In genomic region chr16:28822520-28823290, GRCh38 we compare ENCODE assay signal across 9 cellular contexts. TPM values are rescaled to one million over a fixed set of nuclear protein-coding genes. Genes with fewer than 3 reads are reported as not detected.
DNase-seq lines count a peak whose midpoint lies in the region; ATAC-seq, FAIRE-seq and TF ChIP-seq lines count a peak whose summit lies in the region.
"Had no signal": no experiment of that assay in that cellular context is flagged by ENCODE, and none has a peak within 500 bp of the region (broad histone marks: within the 10 kb centered on the region; RNA-seq: fewer than 3 reads in every experiment).

A gene with protein sequence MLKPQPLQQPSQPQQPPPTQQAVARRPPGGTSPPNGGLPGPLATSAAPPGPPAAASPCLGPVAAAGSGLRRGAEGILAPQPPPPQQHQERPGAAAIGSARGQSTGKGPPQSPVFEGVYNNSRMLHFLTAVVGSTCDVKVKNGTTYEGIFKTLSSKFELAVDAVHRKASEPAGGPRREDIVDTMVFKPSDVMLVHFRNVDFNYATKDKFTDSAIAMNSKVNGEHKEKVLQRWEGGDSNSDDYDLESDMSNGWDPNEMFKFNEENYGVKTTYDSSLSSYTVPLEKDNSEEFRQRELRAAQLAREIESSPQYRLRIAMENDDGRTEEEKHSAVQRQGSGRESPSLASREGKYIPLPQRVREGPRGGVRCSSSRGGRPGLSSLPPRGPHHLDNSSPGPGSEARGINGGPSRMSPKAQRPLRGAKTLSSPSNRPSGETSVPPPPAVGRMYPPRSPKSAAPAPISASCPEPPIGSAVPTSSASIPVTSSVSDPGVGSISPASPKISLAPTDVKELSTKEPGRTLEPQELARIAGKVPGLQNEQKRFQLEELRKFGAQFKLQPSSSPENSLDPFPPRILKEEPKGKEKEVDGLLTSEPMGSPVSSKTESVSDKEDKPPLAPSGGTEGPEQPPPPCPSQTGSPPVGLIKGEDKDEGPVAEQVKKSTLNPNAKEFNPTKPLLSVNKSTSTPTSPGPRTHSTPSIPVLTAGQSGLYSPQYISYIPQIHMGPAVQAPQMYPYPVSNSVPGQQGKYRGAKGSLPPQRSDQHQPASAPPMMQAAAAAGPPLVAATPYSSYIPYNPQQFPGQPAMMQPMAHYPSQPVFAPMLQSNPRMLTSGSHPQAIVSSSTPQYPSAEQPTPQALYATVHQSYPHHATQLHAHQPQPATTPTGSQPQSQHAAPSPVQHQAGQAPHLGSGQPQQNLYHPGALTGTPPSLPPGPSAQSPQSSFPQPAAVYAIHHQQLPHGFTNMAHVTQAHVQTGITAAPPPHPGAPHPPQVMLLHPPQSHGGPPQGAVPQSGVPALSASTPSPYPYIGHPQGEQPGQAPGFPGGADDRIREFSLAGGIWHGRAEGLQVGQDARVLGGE (plus strand): TSS chr16:28822999. CDS start chr16:28823260, 261 bp downstream.

- H3K36me3 Mint-ChIP-seq in dendritic cell treated with granulocyte-macrophage colony-stimulating factor and Interleukin-4, amounts not matched to agents 40 ng/mL and 50 ng/mL, for 4 days (ENCODE audit: low read depth): peaks cover 63% of the 10 kb centered on the region

- DNase-seq in Ammon's horn (ENCODE audit: low spot score) (peak; percentile 95), GM19239 (ENCODE audit: insufficient read length, low spot score) (peak; percentile 78), NCI-H69 (lab: John Stamatoyannopoulos, UW) (peak; percentile 99), left lung (peak; percentile 96 to 98)
- peak; percentile 94 to 96 for DNase-seq in activated CD4-positive, alpha-beta T cell treated with anti-CD3 and anti-CD28 coated beads, Interleukin-2, amount 50 U/mL, for 24 hours (ENCODE audit: low read depth in 1 of 2, low spot score in 1 of 2)
- DNase-seq in stimulated activated CD4-positive, alpha-beta T cell treated with anti-CD3 and anti-CD28 coated beads, Interleukin-2, amount 100 ng/mL, for 4 hours (ENCODE audit: low read depth): peak; percentile 95

- peak within 1 kb of the TSS; percentile 97 for H3K4me3 Mint-ChIP-seq in dendritic cell treated with granulocyte-macrophage colony-stimulating factor and Interleukin-4, amounts not matched to agents 40 ng/mL and 50 ng/mL, for 4 days

- intact Hi-C loops in dendritic cell treated with granulocyte-macrophage colony-stimulating factor and Interleukin-4, amounts not matched to agents 40 ng/mL and 50 ng/mL, for 4 days (cut with micrococcal nuclease): loop anchor here (1.0 to 2.0 kb wide), 2 partner anchors 24 to 128 kb away; partner anchors contain the start of genes NFATC2IP and TUFM
- intact Hi-C loops in left lung (cut with DNase I): loop anchor here in 1 of 2 donors (10.0 kb wide), 1 partner anchor 112 kb away; the partner anchor contains the start of gene CD19

- H3K27me3 ChIP-seq in left lung: no peaks in the 10 kb centered on the region

- peaks cover 11 to 41% of the 10 kb centered on the region in 2 donors for H3K4me1 ChIP-seq in left lung

- no peaks in the 10 kb centered on the region for H3K9me3 Mint-ChIP-seq in dendritic cell treated with granulocyte-macrophage colony-stimulating factor and Interleukin-4, amounts not matched to agents 40 ng/mL and 50 ng/mL, for 4 days

- ATAC-seq in HG03460 (IDR thresholded peaks at IDR 0.05; ENCODE audit: unreplicated experiment) (peak; percentile 50), left lung (peak; percentile 85)

- H3K27ac ChIP-seq in left lung: peak within 1 kb of the TSS; percentile 97 to 99

- H3K4me3 ChIP-seq in left lung: peak within 1 kb of the TSS; percentile 99

- no peaks in the 10 kb centered on the region for H3K9me3 ChIP-seq in left lung

- H3K4me1 Mint-ChIP-seq in dendritic cell treated with granulocyte-macrophage colony-stimulating factor and Interleukin-4, amounts not matched to agents 40 ng/mL and 50 ng/mL, for 4 days (ENCODE audit: low read depth): peaks cover 45% of the 10 kb centered on the region

- H3K27ac Mint-ChIP-seq in dendritic cell treated with granulocyte-macrophage colony-stimulating factor and Interleukin-4, amounts not matched to agents 40 ng/mL and 50 ng/mL, for 4 days: peak within 1 kb of the TSS; percentile 94

- peaks cover 0 to 26% of the 10 kb centered on the region in 2 donors for H3K36me3 ChIP-seq in left lung

- H3K27me3 Mint-ChIP-seq in dendritic cell treated with granulocyte-macrophage colony-stimulating factor and Interleukin-4, amounts not matched to agents 40 ng/mL and 50 ng/mL, for 4 days: no peaks in the 10 kb centered on the region

- peak; percentile 10 to 35 for TF ChIP-seq CTCF in left lung (IDR thresholded peaks at IDR 0.05)

- FAIRE-seq in GM19239 (lab: Jason Lieb, UNC): peak; percentile 81
- FAIRE-seq: colon had no signal

RNA-seq across cellular contexts. Expression of the gene that starts here (rescaled TPM):
- 100 to 1,000 TPM; 114 to 153 TPM for total RNA-seq in left lung

Comparison
In these comparisons a context has a peak if more than half of its experiments do, and no peak if none do; other contexts are left out.
1. Peak in every context shown above with its lines: DNase-seq, ATAC-seq, H3K4me3 ChIP-seq and H3K27ac ChIP-seq.